In genomic region chr12:57227315-57228115, GRCh38 we compare ENCODE assay signal across 10 cellular contexts. TPM values are rescaled to one million over a fixed set of nuclear protein-coding genes. Genes with fewer than 3 reads are reported as not detected.
DNase-seq lines count a peak whose midpoint lies in the region; ATAC-seq and TF ChIP-seq lines count a peak whose summit lies in the region.
"Had no signal": no experiment of that assay in that cellular context is flagged by ENCODE, and none has a peak within 500 bp of the region (broad histone marks: within the 10 kb centered on the region; RNA-seq: fewer than 3 reads in every experiment).

No MANE protein-coding gene starts in this region.

- H3K4me1 Mint-ChIP-seq in WTC11 = peaks cover 55% of the 10 kb centered on the region

- peaks cover 66% of the 10 kb centered on the region for H3K27me3 Mint-ChIP-seq in WTC11 (ENCODE audit: low read depth)

- H3K27me3 ChIP-seq in H7 (ENCODE audit: control insufficient read depth, insufficient read depth, low read length) = peaks cover 49% of the 10 kb centered on the region
- H3K27me3 ChIP-seq in iPS-20b (ENCODE audit: insufficient read depth, low read length) = peaks cover 68% of the 10 kb centered on the region

- peaks cover 25% of the 10 kb centered on the region for H3K4me1 ChIP-seq in iPS-20b (ENCODE audit: insufficient read depth, low read length)
- H3K4me1 ChIP-seq: foreskin keratinocyte had no signal

- POLR2A ChIA-PET in WTC11 (lab: Charles Lee) = interaction anchor here (1.0 to 7.6 kb wide), 4 partner anchors 12 to 234 kb away, joined by 3 to 97 read pairs (median 5); partner anchors contain the start of gene LRP1

- H3K27ac Mint-ChIP-seq in WTC11 = peak overlapping the region; percentile 27; the same call in 1 of the 2 replicates

- no peak for TF ChIP-seq CTCF in AG10803 (conservative IDR thresholded peaks at IDR 0.05; ENCODE audit: low read length)
- TF ChIP-seq CTCF in WTC11 (IDR thresholded peaks at IDR 0.05) = no peak

- CTCF ChIA-PET in WTC11 (lab: Charles Lee) = interaction anchor here (0.8 to 10.4 kb wide), 13 partner anchors 13 to 233 kb away, joined by 3 to 660 read pairs (median 9); partner anchors contain the start of genes GLI1, INHBE, LRP1 and NXPH4

- H3K36me3 Mint-ChIP-seq in WTC11 = peaks cover 15% of the 10 kb centered on the region

- peak overlapping the region; percentile 81 for H3K4me3 Mint-ChIP-seq in WTC11

- no peaks in the 10 kb centered on the region for H3K9me3 ChIP-seq in iPS-20b (ENCODE audit: insufficient read depth, low read depth, low read length)

- H3K36me3 ChIP-seq in H7 (replicated peaks; ENCODE audit: control insufficient read depth, insufficient read depth, low read length) (peaks cover 18% of the 10 kb centered on the region), iPS-20b (ENCODE audit: insufficient read depth, low read depth, low read length) (peaks cover 20% of the 10 kb centered on the region)

- no peak overlapping the region for H3K4me3 ChIP-seq in AG10803 (ENCODE audit: low read length)
- peak overlapping the region; percentile 48 for H3K4me3 ChIP-seq in H7 (ENCODE audit: insufficient read depth, low read depth, low read length)
- H3K4me3 ChIP-seq in iPS-20b (ENCODE audit: low read length) = peak overlapping the region; percentile 60

- H3K27ac ChIP-seq in iPS-20b (ENCODE audit: low read length) = no peak overlapping the region
- H3K27ac ChIP-seq: foreskin keratinocyte had no signal

- peak; percentile 50 for DNase-seq in AG10803 (ENCODE audit: low read depth)
- DNase-seq in H7 = no peak
- DNase-seq in WTC11 (ENCODE audit: low spot score) = no peak
- no peak for DNase-seq in iPS-NIHi7 (ENCODE audit: extremely low spot score)
- DNase-seq in effector CD4-positive, alpha-beta T cell = no peak
- DNase-seq: SIG-M5 had no signal

- ATAC-seq in WTC11 (no peak), GM19463 (IDR thresholded peaks at IDR 0.05; ENCODE audit: unreplicated experiment) (no peak)
- ATAC-seq in activated CD4-positive, CD25-positive, alpha-beta regulatory T cell treated with anti-CD3 and anti-CD28 coated beads, Interleukin-2, amount 50 U/mL, for 24 hours = no peak
- ATAC-seq: foreskin keratinocyte had no signal

- H3K9me3 Mint-ChIP-seq in WTC11 = no peaks in the 10 kb centered on the region

- no peak overlapping the region for H3K9ac ChIP-seq in iPS-20b (ENCODE audit: low read depth, low read length)

TF ChIP-seq in WTC11, 78 proteins besides CTCF, POLR2A, EP300 and RAD21:
- TF ChIP-seq EMX1 (CRISPR knock-in tag; IDR thresholded peaks at IDR 0.05) = no peak
- TF ChIP-seq, protein P1, sequence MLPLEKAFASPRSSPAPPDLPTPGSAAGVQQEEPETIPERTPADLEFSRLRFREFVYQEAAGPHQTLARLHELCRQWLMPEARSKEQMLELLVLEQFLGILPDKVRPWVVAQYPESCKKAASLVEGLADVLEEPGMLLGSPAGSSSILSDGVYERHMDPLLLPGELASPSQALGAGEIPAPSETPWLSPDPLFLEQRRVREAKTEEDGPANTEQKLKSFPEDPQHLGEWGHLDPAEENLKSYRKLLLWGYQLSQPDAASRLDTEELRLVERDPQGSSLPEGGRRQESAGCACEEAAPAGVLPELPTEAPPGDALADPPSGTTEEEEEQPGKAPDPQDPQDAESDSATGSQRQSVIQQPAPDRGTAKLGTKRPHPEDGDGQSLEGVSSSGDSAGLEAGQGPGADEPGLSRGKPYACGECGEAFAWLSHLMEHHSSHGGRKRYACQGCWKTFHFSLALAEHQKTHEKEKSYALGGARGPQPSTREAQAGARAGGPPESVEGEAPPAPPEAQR (CRISPR knock-in tag; IDR thresholded peaks at IDR 0.05) = no peak
- TF ChIP-seq ZBTB43 (CRISPR knock-in tag; IDR thresholded peaks at IDR 0.05) = no peak
- TF ChIP-seq, protein P2, sequence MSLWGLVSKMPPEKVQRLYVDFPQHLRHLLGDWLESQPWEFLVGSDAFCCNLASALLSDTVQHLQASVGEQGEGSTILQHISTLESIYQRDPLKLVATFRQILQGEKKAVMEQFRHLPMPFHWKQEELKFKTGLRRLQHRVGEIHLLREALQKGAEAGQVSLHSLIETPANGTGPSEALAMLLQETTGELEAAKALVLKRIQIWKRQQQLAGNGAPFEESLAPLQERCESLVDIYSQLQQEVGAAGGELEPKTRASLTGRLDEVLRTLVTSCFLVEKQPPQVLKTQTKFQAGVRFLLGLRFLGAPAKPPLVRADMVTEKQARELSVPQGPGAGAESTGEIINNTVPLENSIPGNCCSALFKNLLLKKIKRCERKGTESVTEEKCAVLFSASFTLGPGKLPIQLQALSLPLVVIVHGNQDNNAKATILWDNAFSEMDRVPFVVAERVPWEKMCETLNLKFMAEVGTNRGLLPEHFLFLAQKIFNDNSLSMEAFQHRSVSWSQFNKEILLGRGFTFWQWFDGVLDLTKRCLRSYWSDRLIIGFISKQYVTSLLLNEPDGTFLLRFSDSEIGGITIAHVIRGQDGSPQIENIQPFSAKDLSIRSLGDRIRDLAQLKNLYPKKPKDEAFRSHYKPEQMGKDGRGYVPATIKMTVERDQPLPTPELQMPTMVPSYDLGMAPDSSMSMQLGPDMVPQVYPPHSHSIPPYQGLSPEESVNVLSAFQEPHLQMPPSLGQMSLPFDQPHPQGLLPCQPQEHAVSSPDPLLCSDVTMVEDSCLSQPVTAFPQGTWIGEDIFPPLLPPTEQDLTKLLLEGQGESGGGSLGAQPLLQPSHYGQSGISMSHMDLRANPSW (CRISPR knock-in tag; conservative IDR thresholded peaks at IDR 0.05; ENCODE audit: low read depth) = no peak
- no peak for TF ChIP-seq SMAD3 (CRISPR knock-in tag; IDR thresholded peaks at IDR 0.05; ENCODE audit: borderline replicate concordance)
- TF ChIP-seq IRF2 (CRISPR knock-in tag; IDR thresholded peaks at IDR 0.05; ENCODE audit: borderline replicate concordance, low read depth) = no peak
- TF ChIP-seq PRDM15 (CRISPR knock-in tag; IDR thresholded peaks at IDR 0.05) = no peak
- TF ChIP-seq GTF2I (CRISPR knock-in tag; conservative IDR thresholded peaks at IDR 0.05) = no peak
- TF ChIP-seq ESRRA (CRISPR knock-in tag; IDR thresholded peaks at IDR 0.05; ENCODE audit: borderline replicate concordance) = no peak
- TF ChIP-seq USF1 (CRISPR knock-in tag; IDR thresholded peaks at IDR 0.05) = no peak
- TF ChIP-seq FOXP1 (CRISPR knock-in tag; IDR thresholded peaks at IDR 0.05; ENCODE audit: borderline replicate concordance) = no peak
- no peak for TF ChIP-seq ZNF138 (CRISPR knock-in tag; conservative IDR thresholded peaks at IDR 0.05)
- TF ChIP-seq TCF7 (CRISPR knock-in tag; IDR thresholded peaks at IDR 0.05; ENCODE audit: low read depth) = no peak

RNA-seq across cellular contexts. Expression of gene SHMT2, which starts 2.0 kb away (rescaled TPM):
- 355 and 399 TPM in 2 replicates for total RNA-seq in H7 (2014; rRNA removed; shearing (Covaris generic))
- 262 to 297 TPM (median 265 TPM) in 3 replicates for total RNA-seq in WTC11 (2021)

RNA-seq across cellular contexts. Expression of gene NXPH4, which starts 10.9 kb away (rescaled TPM):
- total RNA-seq in H7 (2014; rRNA removed; shearing (Covaris generic)) = 0.74 and 2.2 TPM in 2 replicates
- 3.7 to 4.9 TPM (median 4.4 TPM) in 3 replicates for total RNA-seq in WTC11 (2021)

RNA-seq across cellular contexts. Expression of gene STAC3, which starts 23.5 kb away (rescaled TPM):
- 0.90 and 1.6 TPM in 2 replicates for total RNA-seq in H7 (2014; rRNA removed; shearing (Covaris generic))
- total RNA-seq in WTC11 (2021) = 3.2 to 3.4 TPM (median 3.3 TPM) in 3 replicates
